Comparison of ENCODE assay signal across 1 cellular context in the genomic region with DNA sequence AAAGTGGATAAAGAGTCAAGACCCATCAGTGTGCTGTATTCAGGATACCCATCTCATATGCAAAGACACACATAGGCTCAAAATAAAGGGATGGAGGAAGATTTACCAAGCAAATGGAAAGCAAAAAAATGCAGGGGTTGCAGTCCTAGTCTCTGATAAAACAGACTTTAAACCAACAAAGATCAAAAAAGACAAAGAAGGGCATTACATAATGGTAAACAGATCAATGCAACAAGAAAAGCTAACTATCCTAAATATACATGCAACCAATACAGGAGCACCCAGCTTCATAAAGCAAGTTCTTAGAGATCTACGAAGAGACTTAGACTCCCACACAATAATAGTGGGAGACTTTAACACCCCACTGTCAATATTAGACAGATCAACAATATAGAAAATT.
DNase-seq lines count a peak whose midpoint lies in the region; ATAC-seq, FAIRE-seq and TF ChIP-seq lines count a peak whose summit lies in the region.
"Not testable (repeated sequence)": the region's sequence is repeated elsewhere in the genome, so short reads cannot be mapped to it uniquely, and the experiment has no call there.

No MANE protein-coding gene starts in this region.

- not testable (repeated sequence) for H3K27ac ChIP-seq in HepG2 (ENCODE audit: extremely low read length, insufficient read depth, low read length)

- H3K9me3 ChIP-seq in HepG2 (ENCODE audit: low read length) = not testable (repeated sequence)

- not testable (repeated sequence) for BruUV-seq in HepG2 (replicated peaks; lab: Mats Ljungman, UMichigan)

- not testable (repeated sequence) for H3K79me2 ChIP-seq in HepG2 (ENCODE audit: insufficient read depth, low read length)

- POLR2A ChIA-PET in HepG2 (lab: Yijun Ruan, JAX) = interaction anchor here (1.7 kb wide), 1 partner anchor 33 kb away, joined by 3 read pairs; no protein-coding TSS in a partner anchor

- H3K4me3 ChIP-seq in HepG2 (replicated peaks in 1 of 3; ENCODE audit: insufficient read depth in 1 of 3, low read depth in 2 of 3, low read length in 3 of 3) = not testable (repeated sequence)

- peaks cover 26% of the 10 kb centered on the region for H3K4me1 ChIP-seq in HepG2 (ENCODE audit: insufficient read depth, low read length)

- TF ChIP-seq CTCF in HepG2 (CRISPR knock-in tag; IDR thresholded peaks at IDR 0.05) = not testable (repeated sequence)

- TF ChIP-seq RAD21 in HepG2 (CRISPR knock-in tag; IDR thresholded peaks at IDR 0.05) = not testable (repeated sequence)

- not testable (repeated sequence) for DNase-seq in HepG2 (ENCODE audit: low spot score)

- intact Hi-C loops in HepG2 (cut with micrococcal nuclease; ENCODE audit: unreplicated experiment) = not testable (repeated sequence)

- H3K4me2 ChIP-seq in HepG2 (ENCODE audit: low read depth, low read length) = not testable (repeated sequence)

- H3K36me3 ChIP-seq in HepG2 (replicated peaks in 1 of 2; ENCODE audit: control insufficient read depth in 1 of 2, insufficient read depth in 2 of 2, low read length in 2 of 2) = not testable (repeated sequence)

- not testable (repeated sequence) for FAIRE-seq in HepG2 (lab: Jason Lieb, UNC)

- 3% methylated on average over 1 of the region's 1 CpG for WGBS in HepG2 (ENCODE audit: low lambda C conversion rate)

- ATAC-seq in HepG2 = not testable (repeated sequence)

- TF ChIP-seq EP300 in HepG2 (IDR thresholded peaks at IDR 0.05; ENCODE audit: low read depth in 2 of 2, low read length in 2 of 2); HepG2 (CRISPR knock-in tag; IDR thresholded peaks at IDR 0.05; ENCODE audit: borderline replicate concordance): not testable (repeated sequence)

- CTCF ChIA-PET in HepG2 (lab: Yijun Ruan, JAX; ENCODE audit: low intra/inter-chr PET ratio, low total read pairs) = not testable (repeated sequence)

- not testable (repeated sequence) for H3K9ac ChIP-seq in HepG2 (ENCODE audit: insufficient read depth, low read depth, low read length)

- TF ChIP-seq POLR2A in HepG2 (IDR thresholded peaks at IDR 0.05; ENCODE audit: insufficient read depth in 1 of 2, low read depth in 2 of 2, low read length in 2 of 2) = not testable (repeated sequence)

- H2AFZ ChIP-seq in HepG2 (ENCODE audit: low read length) = not testable (repeated sequence)

- in situ Hi-C loops in HepG2 (cut with HindIII; ENCODE audit: extremely low pct_ligation_motif_present, low pct_unique_long_range_greater_than_20kb) = not testable (repeated sequence)

- H3K27me3 ChIP-seq in HepG2 (ENCODE audit: control insufficient read depth in 1 of 2, insufficient read depth in 2 of 2, low read length in 2 of 2) = not testable (repeated sequence)

- H4K20me1 ChIP-seq in HepG2 (ENCODE audit: insufficient read depth, low read length) = not testable (repeated sequence)

TF ChIP-seq in HepG2, 621 proteins besides CTCF, POLR2A, EP300 and RAD21:
- not testable (repeated sequence) for TF ChIP-seq FOXP1, SOX6, SOX13 (IDR thresholded peaks at IDR 0.05)
- TF ChIP-seq FOXP1 (CRISPR knock-in tag; IDR thresholded peaks at IDR 0.05) (peak; percentile 73), FOXA3 (CRISPR knock-in tag; IDR thresholded peaks at IDR 0.05) (peak; percentile 59; the same call in 1 of the 2 replicates), SOX6 (CRISPR knock-in tag; IDR thresholded peaks at IDR 0.05) (peak; percentile 51; the same call in 1 of the 2 replicates), GATAD2A (CRISPR knock-in tag; IDR thresholded peaks at IDR 0.05) (peak; percentile 50; the same call in 1 of the 2 replicates), SOX13 (CRISPR knock-in tag; conservative IDR thresholded peaks at IDR 0.05 in 1 of 2, IDR thresholded peaks at IDR 0.05 in 1 of 2) (0 out of 4 replicates have a peak, but pooled peaks of 1 of the 2 experiments have one; percentile 27), TCF7 (IDR thresholded peaks at IDR 0.05; ENCODE audit: low read depth) (peak; percentile 37; the same call in 1 of the 2 replicates), SOX5 (CRISPR knock-in tag; IDR thresholded peaks at IDR 0.05; ENCODE audit: borderline replicate concordance) (peak; percentile 14; the same call in 1 of the 2 replicates)
- TF ChIP-seq, protein P1, sequence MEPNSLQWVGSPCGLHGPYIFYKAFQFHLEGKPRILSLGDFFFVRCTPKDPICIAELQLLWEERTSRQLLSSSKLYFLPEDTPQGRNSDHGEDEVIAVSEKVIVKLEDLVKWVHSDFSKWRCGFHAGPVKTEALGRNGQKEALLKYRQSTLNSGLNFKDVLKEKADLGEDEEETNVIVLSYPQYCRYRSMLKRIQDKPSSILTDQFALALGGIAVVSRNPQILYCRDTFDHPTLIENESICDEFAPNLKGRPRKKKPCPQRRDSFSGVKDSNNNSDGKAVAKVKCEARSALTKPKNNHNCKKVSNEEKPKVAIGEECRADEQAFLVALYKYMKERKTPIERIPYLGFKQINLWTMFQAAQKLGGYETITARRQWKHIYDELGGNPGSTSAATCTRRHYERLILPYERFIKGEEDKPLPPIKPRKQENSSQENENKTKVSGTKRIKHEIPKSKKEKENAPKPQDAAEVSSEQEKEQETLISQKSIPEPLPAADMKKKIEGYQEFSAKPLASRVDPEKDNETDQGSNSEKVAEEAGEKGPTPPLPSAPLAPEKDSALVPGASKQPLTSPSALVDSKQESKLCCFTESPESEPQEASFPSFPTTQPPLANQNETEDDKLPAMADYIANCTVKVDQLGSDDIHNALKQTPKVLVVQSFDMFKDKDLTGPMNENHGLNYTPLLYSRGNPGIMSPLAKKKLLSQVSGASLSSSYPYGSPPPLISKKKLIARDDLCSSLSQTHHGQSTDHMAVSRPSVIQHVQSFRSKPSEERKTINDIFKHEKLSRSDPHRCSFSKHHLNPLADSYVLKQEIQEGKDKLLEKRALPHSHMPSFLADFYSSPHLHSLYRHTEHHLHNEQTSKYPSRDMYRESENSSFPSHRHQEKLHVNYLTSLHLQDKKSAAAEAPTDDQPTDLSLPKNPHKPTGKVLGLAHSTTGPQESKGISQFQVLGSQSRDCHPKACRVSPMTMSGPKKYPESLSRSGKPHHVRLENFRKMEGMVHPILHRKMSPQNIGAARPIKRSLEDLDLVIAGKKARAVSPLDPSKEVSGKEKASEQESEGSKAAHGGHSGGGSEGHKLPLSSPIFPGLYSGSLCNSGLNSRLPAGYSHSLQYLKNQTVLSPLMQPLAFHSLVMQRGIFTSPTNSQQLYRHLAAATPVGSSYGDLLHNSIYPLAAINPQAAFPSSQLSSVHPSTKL (CRISPR knock-in tag; IDR thresholded peaks at IDR 0.05) = peak; percentile 52; the same call in 1 of the 2 replicates
